ENCODE assay signal across 8 cellular contexts in the genomic region with DNA sequence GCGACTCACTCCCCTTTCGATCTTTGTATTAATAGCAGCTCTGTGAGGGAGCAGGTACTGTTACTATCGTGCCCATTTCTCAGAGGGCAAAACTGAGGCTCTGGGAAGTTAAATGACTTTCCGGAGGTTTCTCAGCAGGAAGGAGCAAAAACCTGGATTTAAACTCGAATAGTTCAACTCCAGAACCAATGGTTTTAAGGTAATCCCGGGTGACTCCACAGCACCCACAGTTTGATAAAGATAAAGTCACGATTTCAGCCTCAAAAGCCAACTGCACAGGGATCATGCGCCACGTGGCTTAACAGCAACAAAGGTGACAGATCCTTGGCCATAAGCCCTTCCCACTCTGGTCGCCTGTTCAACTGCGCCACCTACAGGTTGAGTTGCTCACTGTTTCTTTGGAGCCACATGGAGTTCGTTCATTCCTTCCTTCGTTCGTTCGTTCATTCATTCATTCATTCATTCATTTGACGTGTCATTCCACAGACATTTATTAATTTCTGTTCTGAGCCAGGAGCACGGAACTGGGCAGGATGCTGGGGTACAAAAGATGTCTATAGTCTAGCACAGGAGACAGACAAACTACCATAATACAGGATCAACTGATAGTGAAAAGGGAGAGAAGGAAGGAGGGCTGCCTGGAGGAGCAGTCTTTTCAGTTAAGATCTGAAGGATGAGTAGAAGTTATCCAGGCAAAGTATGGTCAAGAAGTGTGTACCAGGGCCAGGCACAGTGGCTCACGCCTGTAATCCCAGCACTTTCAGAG.
DNase-seq lines count a peak whose midpoint lies in the region; ATAC-seq, FAIRE-seq and TF ChIP-seq lines count a peak whose summit lies in the region.

No MANE protein-coding gene starts in this region.

- H3K4me1 Mint-ChIP-seq in activated T-cell treated with anti-CD3 and anti-CD28 coated beads, Interleukin-2, amount 50 U/mL, for 72 hours (ENCODE audit: low read depth), result peaks cover 8% of the 10 kb centered on the region

- DNase-seq in BE2C (peak; percentile 80), NOMO-1 treated with DMSO at 0.1 percent for 48 hours (lab: John Stamatoyannopoulos, UW; ENCODE audit: unreplicated experiment) (peak; percentile 76), globus pallidus (ENCODE audit: low spot score) (peak; percentile 31), pancreas (peak; percentile 59 to 81 (median 68)), aorta (peak; percentile 68 to 85)
- DNase-seq in activated T-cell treated with anti-CD3 and anti-CD28 coated beads, Interleukin-2, amount 50 U/mL, for 72 hours, result peak; percentile 66 to 70

- H3K4me3 ChIP-seq in BE2C (ENCODE audit: low read depth, low read length) (no peak overlapping the region), pancreas (peak overlapping the region in 1 of 4 donors; percentile 17), aorta (ENCODE audit: low read length in 2 of 2) (no peak overlapping the region)

- H3K27ac Mint-ChIP-seq in activated T-cell treated with anti-CD3 and anti-CD28 coated beads, Interleukin-2, amount 50 U/mL, for 72 hours, result no peak overlapping the region

- H3K27me3 ChIP-seq in BE2C (no peaks in the 10 kb centered on the region), pancreas (peaks cover 0 to 6% (median 0%) of the 10 kb centered on the region in 4 donors), aorta (ENCODE audit: control insufficient read depth in 1 of 2, insufficient read depth in 2 of 2, low read length in 1 of 2) (no peaks in the 10 kb centered on the region)

- FAIRE-seq in pancreas (lab: Jason Lieb, UNC), result peak; percentile 26

- H3K27me3 Mint-ChIP-seq in activated T-cell treated with anti-CD3 and anti-CD28 coated beads, Interleukin-2, amount 50 U/mL, for 72 hours (ENCODE audit: low read depth), result peaks cover 41% of the 10 kb centered on the region

- H3K36me3 ChIP-seq in BE2C, result no peaks in the 10 kb centered on the region
- H3K36me3 ChIP-seq in pancreas, result no peaks in the 10 kb centered on the region
- no peaks in the 10 kb centered on the region for H3K36me3 ChIP-seq in aorta (ENCODE audit: control insufficient read depth in 1 of 2, insufficient read depth in 2 of 2, low read length in 1 of 2)

- TF ChIP-seq CTCF in BE2C (IDR thresholded peaks at IDR 0.05; ENCODE audit: low read depth, low read length) (peak; percentile 88), pancreas (IDR thresholded peaks at IDR 0.05) (peak; percentile 64 to 72 (median 66))

- 10 to 13% methylated on average over 18 of the region's 18 CpGs for WGBS in pancreas, 2 donors
- WGBS in aorta, 2 donors, result 10 to 13% methylated on average over 18 of the region's 18 CpGs

- H3K27ac ChIP-seq in pancreas (no peak overlapping the region), aorta (ENCODE audit: low read depth in 1 of 2, low read length in 2 of 2) (no peak overlapping the region)

- no peaks in the 10 kb centered on the region for H3K9me3 Mint-ChIP-seq in activated T-cell treated with anti-CD3 and anti-CD28 coated beads, Interleukin-2, amount 50 U/mL, for 72 hours

- H3K36me3 Mint-ChIP-seq in activated T-cell treated with anti-CD3 and anti-CD28 coated beads, Interleukin-2, amount 50 U/mL, for 72 hours (ENCODE audit: insufficient read depth in 2 of 2), result no peaks in the 10 kb centered on the region

- peak overlapping the region; percentile 25 to 50 for H3K4me3 Mint-ChIP-seq in activated T-cell treated with anti-CD3 and anti-CD28 coated beads, Interleukin-2, amount 50 U/mL, for 72 hours

- intact Hi-C loops in pancreas (cut with DNase I), result no loop called here
- intact Hi-C loops in aorta (cut with DNase I), result loop anchor here (2.0 kb wide), 1 partner anchor 270 kb away; no protein-coding TSS in a partner anchor

- ATAC-seq in GM19351 (IDR thresholded peaks at IDR 0.05; ENCODE audit: unreplicated experiment) (peak; percentile 59), pancreas (peak; percentile 86 to 99 (median 98)), aorta (ENCODE audit: low FRiP score) (peak; percentile 84), GM21360 (IDR thresholded peaks at IDR 0.05; ENCODE audit: unreplicated experiment) (no peak)
- peak; percentile 66 to 76 for ATAC-seq in activated T-cell treated with anti-CD3 and anti-CD28 coated beads, Interleukin-2, amount 50 U/mL, for 72 hours (replicated peaks in 1 of 2)

- H3K4me1 ChIP-seq in BE2C, result no peaks in the 10 kb centered on the region; the same call in 1 of the 2 replicates
- H3K4me1 ChIP-seq in pancreas, result peaks cover 0 to 5% (median 0%) of the 10 kb centered on the region in 3 donors
- no peaks in the 10 kb centered on the region for H3K4me1 ChIP-seq in aorta (ENCODE audit: control insufficient read depth in 1 of 2, insufficient read depth in 2 of 2, low read length in 2 of 2)

- no peaks in the 10 kb centered on the region for H3K9me3 ChIP-seq in BE2C
- H3K9me3 ChIP-seq in pancreas, result no peaks in the 10 kb centered on the region
- H3K9me3 ChIP-seq in aorta (ENCODE audit: control insufficient read depth, low read length), result no peaks in the 10 kb centered on the region

Comparison
In these comparisons a context has a peak if more than half of its experiments do, and no peak if none do; other contexts are left out.
1. intact Hi-C loops: an anchor here in aorta (2.0 kb wide); none called in pancreas.